In genomic region chr4:129144755-129145206, GRCh38 we compare ENCODE assay signal across 19 cellular contexts. TPM values are rescaled to one million over a fixed set of nuclear protein-coding genes. Genes with fewer than 3 reads are reported as not detected.
DNase-seq lines count a peak whose midpoint lies in the region; ATAC-seq, FAIRE-seq and TF ChIP-seq lines count a peak whose summit lies in the region.
"Had no signal": no experiment of that assay in that cellular context is flagged by ENCODE, and none has a peak within 500 bp of the region (broad histone marks: within the 10 kb centered on the region; RNA-seq: fewer than 3 reads in every experiment).

No MANE protein-coding gene starts in this region.

- no peaks in the 10 kb centered on the region for H3K79me2 ChIP-seq in K562 (ENCODE audit: control insufficient read depth, insufficient read depth, low read length)

- 5% methylated on average over 10 of the region's 10 CpGs for WGBS in K562 (ENCODE audit: insufficient coverage, low coverage, missing lambda C conversion rate)
- 74 to 76% (median 76%) methylated on average over 10 of the region's 10 CpGs for WGBS in small intestine, 3 donors

- TF ChIP-seq POLR2A in K562 (conservative IDR thresholded peaks at IDR 0.05): no peak

- H3K27ac ChIP-seq in K562 (ENCODE audit: extremely low read depth, low read depth, low read length) (peak overlapping the region; percentile 41; the same call in 2 of the 3 replicates), small intestine (ENCODE audit: low read depth in 1 of 2, low read length in 1 of 2) (no peak overlapping the region)

- no peaks in the 10 kb centered on the region for H3K9me3 Mint-ChIP-seq in HFFc6
- H3K9me3 Mint-ChIP-seq: CD4-positive, alpha-beta T cell had no signal

- H3K4me3 ChIP-seq in K562: peak overlapping the region; percentile 11
- no peak overlapping the region for H3K4me3 ChIP-seq in fibroblast of mammary gland (ENCODE audit: control insufficient read depth, low read depth, low read length)
- H3K4me3 ChIP-seq in small intestine (ENCODE audit: low read depth in 1 of 2, low read length in 2 of 2): no peak overlapping the region
- H3K4me3 ChIP-seq: GM12878 had no signal

- POLR2A ChIA-PET in K562 (lab: Yijun Ruan, JAX): interaction anchor here (1.5 kb wide), 1 partner anchor 52 kb away, joined by 6 read pairs; the partner anchor contains the start of gene SCLT1

- DNase-seq in HFFc6: no peak
- peak in 2 of 4 experiments; percentile 10 to 52 for DNase-seq in K562 (ENCODE audit: extremely low read depth in 1 of 4, low spot score in 3 of 4)
- DNase-seq in fibroblast of mammary gland (ENCODE audit: low read depth): peak; percentile 54
- peak; percentile 75 for DNase-seq in pulmonary artery endothelial cell (ENCODE audit: low read depth, low spot score)
- DNase-seq in small intestine: no peak
- DNase-seq in frontal cortex (ENCODE audit: low spot score in 2 of 2): no peak
- no peak for DNase-seq in activated naive CD4-positive, alpha-beta T cell treated with anti-CD3 and anti-CD28 coated beads, Interleukin-2, amount 50 U/mL, for 16 hours
- no peak for DNase-seq in DMS153 (lab: John Stamatoyannopoulos, UW)
- DNase-seq: CD4-positive, alpha-beta T cell; GOT3; KG1; NCI-H1417; NCI-H187 treated with DMSO at 0.1 percent for 48 hours; NCI-H526 treated with DMSO at 0.1 percent for 48 hours; NK-92 treated with Interleukin-12 subunit alpha and Interleukin-12 subunit beta, amount 100 ng/mL, for 24 hours had no signal

- H2AFZ ChIP-seq in K562 (ENCODE audit: low read depth, low read length): peak overlapping the region; percentile 98

- H3K27me3 ChIP-seq in K562 (ENCODE audit: control insufficient read depth in 2 of 2, insufficient read depth in 2 of 2, low read length in 2 of 2) (no peaks in the 10 kb centered on the region), small intestine (ENCODE audit: control insufficient read depth in 2 of 2, insufficient read depth in 2 of 2, low read length in 2 of 2) (no peaks in the 10 kb centered on the region)

- CTCF ChIA-PET in K562 (lab: Yijun Ruan, JAX; ENCODE audit: low intra/inter-chr PET ratio): no interaction called here

- H3K27me3 Mint-ChIP-seq in HFFc6 (ENCODE audit: insufficient read depth): peaks cover 4% of the 10 kb centered on the region; the same call in 1 of the 2 replicates

- FAIRE-seq in K562 (lab: Jason Lieb, UNC) (peak; percentile 19), small intestine (lab: Jason Lieb, UNC) (no peak), frontal cortex (lab: Jason Lieb, UNC) (no peak)
- FAIRE-seq: GM12878, GM19239, RCC 7860 had no signal

- no peak for TF ChIP-seq EP300 in K562 (IDR thresholded peaks at IDR 0.05; ENCODE audit: low read length)

- no peak for TF ChIP-seq RAD21 in K562 (CRISPR knock-in tag; conservative IDR thresholded peaks at IDR 0.05 in 1 of 2, IDR thresholded peaks at IDR 0.05 in 1 of 2)

- H4K20me1 ChIP-seq in K562 (replicated peaks; ENCODE audit: control insufficient read depth, insufficient read depth, low read length): no peaks in the 10 kb centered on the region

- peaks cover 12% of the 10 kb centered on the region for H3K4me1 Mint-ChIP-seq in HFFc6 (ENCODE audit: low read depth)

- H3K4me1 ChIP-seq in K562 (replicated peaks in 1 of 2; ENCODE audit: control insufficient read depth in 2 of 2, insufficient read depth in 2 of 2, low read length in 2 of 2) (peaks cover 4% of the 10 kb centered on the region in 2 experiments; a peak in 3 of 5 replicates), small intestine (ENCODE audit: control insufficient read depth in 2 of 2, insufficient read depth in 1 of 2, low read depth in 1 of 2, low read length in 1 of 2) (no peaks in the 10 kb centered on the region)

- in situ Hi-C loops in K562 (cut with MboI): no loop called here

- H3K36me3 Mint-ChIP-seq in HFFc6 (ENCODE audit: low read depth): no peaks in the 10 kb centered on the region

- peak overlapping the region; percentile 84 for H3K4me2 ChIP-seq in K562 (ENCODE audit: insufficient read depth, low read length)

- H3K36me3 ChIP-seq in K562 (ENCODE audit: control insufficient read depth, insufficient read depth, low read length): no peaks in the 10 kb centered on the region
- H3K36me3 ChIP-seq in small intestine (ENCODE audit: control insufficient read depth in 2 of 2, insufficient read depth in 2 of 2, low read length in 2 of 2): no peaks in the 10 kb centered on the region

- peak overlapping the region; percentile 62 to 72; a peak in 3 of 4 replicates for H3K9ac ChIP-seq in K562 (ENCODE audit: insufficient read depth in 1 of 2, low read depth in 2 of 2, low read length in 2 of 2)

- TF ChIP-seq CTCF in HFFc6 (IDR thresholded peaks at IDR 0.05): no peak
- TF ChIP-seq CTCF in K562 (IDR thresholded peaks at IDR 0.05 in 2 of 3, conservative IDR thresholded peaks at IDR 0.05 in 1 of 3; ENCODE audit: insufficient read depth in 2 of 3, low read depth in 1 of 3, low read length in 3 of 3): no peak
- no peak for TF ChIP-seq CTCF in fibroblast of mammary gland (conservative IDR thresholded peaks at IDR 0.05; ENCODE audit: control insufficient read depth, insufficient read depth, low read depth, low read length)

- peak; percentile 57 for ATAC-seq in K562
- ATAC-seq: GM12878, Right ventricle myocardium inferior had no signal

- no TSS peak for BruUV-seq in K562 (replicated peaks; lab: Mats Ljungman, UMichigan)

- H3K4me3 Mint-ChIP-seq in HFFc6: peak overlapping the region; percentile 86
- H3K4me3 Mint-ChIP-seq: CD4-positive, alpha-beta T cell had no signal

- no peak overlapping the region for H3K27ac Mint-ChIP-seq in HFFc6
- H3K27ac Mint-ChIP-seq: CD4-positive, alpha-beta T cell had no signal

- intact Hi-C loops in K562 (cut with micrococcal nuclease): loop anchor here (1.0 to 10.0 kb wide), 2 partner anchors 51 to 100 kb away; partner anchors contain the start of gene SCLT1

- H3K9me1 ChIP-seq in K562 (ENCODE audit: control insufficient read depth, insufficient read depth, low read length): no peaks in the 10 kb centered on the region

- H3K9me3 ChIP-seq in K562 (replicated peaks; ENCODE audit: control insufficient read depth, insufficient read depth, low read depth, low read length) (no peaks in the 10 kb centered on the region), small intestine (ENCODE audit: control insufficient read depth, low read depth) (no peaks in the 10 kb centered on the region)

TF ChIP-seq in K562, 482 proteins besides CTCF, POLR2A, EP300 and RAD21 (continues in another document):
- TF ChIP-seq HLTF (IDR thresholded peaks at IDR 0.05) (0 out of 2 replicates have a peak, but pooled peaks have one; percentile 17), FIP1L1 (IDR thresholded peaks at IDR 0.05; ENCODE audit: low read depth, low read length, poor library complexity, severe bottlenecking) (no peak)

RNA-seq across cellular contexts. Expression of gene C4orf33, which starts 48.8 kb away (rescaled TPM):
- 10 to 100 TPM in 1 of 6 experiments, 1 to 10 TPM in 5; 7.6 to 10.3 (median 8.8) TPM for total RNA-seq in HFFc6 (2021; fragmentation: NEBNext Ultra II Directional; extraction: Animal tissue kit (Norgen Biotek cat#: 25700))
- 11.2 and 51.7 TPM in 2 replicates for total RNA-seq in K562 (2011; cell fraction: chromatin; rRNA removed; ENCODE audit: low replicate concordance)
- 3.3 and 11.7 TPM in 2 replicates for total RNA-seq in K562 (2011; cell fraction: nucleolus; rRNA removed)
- 17.2 and 26.8 TPM in 2 replicates for total RNA-seq in K562 (2011; cell fraction: nucleoplasm; rRNA removed)
- total RNA-seq in K562 (2014; rRNA removed) (12.7 and 17.1 TPM in 2 replicates), K562 (2014; rRNA removed; fragmentation: Illumina TruSeq; extraction: Trizol) (29.6 and 31.0 TPM in 2 replicates), K562 (2015; rRNA removed; fragmentation: Illumina TruSeq; extraction: Trizol) (21.9 and 23.4 TPM in 2 replicates), K562 (2021) (16.7 and 18.1 TPM in 2 replicates), pulmonary artery endothelial cell (6.5 and 9.4 TPM in 2 replicates), frontal cortex (6.9 TPM)
- polyA plus RNA-seq in K562 (2011; rRNA removed) (33.2 and 39.6 TPM in 2 replicates), K562 (2014; fragmentation: Illumina TruSeq; extraction: Trizol) (22.2 and 27.5 TPM in 2 replicates), K562 (2014; fragmentation: Nextera tagmentation; extraction: Ambion mirVana) (10 to 100 TPM; 36.8 to 42.0 TPM), K562 (2014; rRNA removed) (23.8 and 25.3 TPM in 2 replicates), small intestine (10 to 100 TPM; 15.4 to 35.6 (median 18.1) TPM)
- 4.3 and 13.1 TPM in 2 replicates for polyA plus RNA-seq in K562 (2011; cell fraction: cytosol; rRNA removed)
- 11.9 and 21.5 TPM in 2 replicates for polyA plus RNA-seq in K562 (2011; cell fraction: nucleus; rRNA removed)
- polyA plus RNA-seq in K562 (2012): 18.1 and 31.4 TPM in 2 replicates
- 19.6 and 30.0 TPM in 2 replicates for polyA minus RNA-seq in K562 (2011; rRNA and poly(A)+ RNA removed)
- polyA minus RNA-seq in K562 (2011; cell fraction: cytosol; rRNA and poly(A)+ RNA removed): 5.4 and 6.4 TPM in 2 replicates
- 12.1 and 24.8 TPM in 2 replicates for polyA minus RNA-seq in K562 (2011; cell fraction: nucleus; rRNA and poly(A)+ RNA removed)

RNA-seq across cellular contexts. Expression of gene SCLT1, which starts 51.4 kb away (rescaled TPM):
- total RNA-seq in HFFc6 (2021; fragmentation: NEBNext Ultra II Directional; extraction: Animal tissue kit (Norgen Biotek cat#: 25700)): 10 to 100 TPM in 5 of 6 experiments, 1 to 10 TPM in 1; 8.3 to 13.5 (median 11.5) TPM
- total RNA-seq in K562 (2011; cell fraction: chromatin; rRNA removed; ENCODE audit: low replicate concordance): 30.0 and 69.2 TPM in 2 replicates
- 20.5 and 23.8 TPM in 2 replicates for total RNA-seq in K562 (2011; cell fraction: nucleolus; rRNA removed)
- 52.6 and 114 TPM in 2 replicates for total RNA-seq in K562 (2011; cell fraction: nucleoplasm; rRNA removed)
- 21.7 TPM in 2 replicates for total RNA-seq in K562 (2014; rRNA removed)
- 31.9 and 35.5 TPM in 2 replicates for total RNA-seq in K562 (2014; rRNA removed; fragmentation: Illumina TruSeq; extraction: Trizol)
- 27.0 and 31.6 TPM in 2 replicates for total RNA-seq in K562 (2015; rRNA removed; fragmentation: Illumina TruSeq; extraction: Trizol)
- total RNA-seq in K562 (2021): 21.3 and 22.2 TPM in 2 replicates
- polyA plus RNA-seq in K562 (2011; rRNA removed): 20.9 and 24.8 TPM in 2 replicates
- polyA plus RNA-seq in K562 (2011; cell fraction: cytosol; rRNA removed): 6.5 and 12.9 TPM in 2 replicates
- polyA plus RNA-seq in K562 (2011; cell fraction: nucleus; rRNA removed): 14.5 and 14.8 TPM in 2 replicates
- 15.2 and 19.8 TPM in 2 replicates for polyA plus RNA-seq in K562 (2012)
- polyA plus RNA-seq in K562 (2014; fragmentation: Illumina TruSeq; extraction: Trizol): 19.1 and 24.2 TPM in 2 replicates
- 1 to 10 TPM; 8.0 to 8.6 TPM for polyA plus RNA-seq in K562 (2014; fragmentation: Nextera tagmentation; extraction: Ambion mirVana)
- polyA plus RNA-seq in K562 (2014; rRNA removed): 20.4 and 24.9 TPM in 2 replicates
- 28.0 and 35.2 TPM in 2 replicates for polyA minus RNA-seq in K562 (2011; rRNA and poly(A)+ RNA removed)
- polyA minus RNA-seq in K562 (2011; cell fraction: cytosol; rRNA and poly(A)+ RNA removed): 9.6 and 11.6 TPM in 2 replicates
- polyA minus RNA-seq in K562 (2011; cell fraction: nucleus; rRNA and poly(A)+ RNA removed): 53.2 and 64.3 TPM in 2 replicates
- 12.0 and 16.2 TPM in 2 replicates for total RNA-seq in pulmonary artery endothelial cell
- polyA plus RNA-seq in small intestine: 1 to 10 TPM; 3.5 to 5.4 (median 3.8) TPM
- 89.3 TPM for total RNA-seq in frontal cortex

Comparison
In these comparisons a context has a peak if more than half of its experiments do, and no peak if none do; other contexts are left out.
1. DNase-seq: peak in fibroblast of mammary gland (single experiment) and pulmonary artery endothelial cell (single experiment); none in HFFc6 (single experiment), small intestine (single experiment), frontal cortex (0 of 2), activated naive CD4-positive, alpha-beta T cell treated with anti-CD3 and anti-CD28 coated beads, Interleukin-2, amount 50 U/mL, for 16 hours (single experiment) and DMS153 (single experiment).